Comparison of ENCODE assay signal across 1 cellular context in genomic region chr4:75048208-75048879, GRCh38.
TF ChIP-seq lines count a peak whose summit lies in the region.

No MANE protein-coding gene starts in this region.

TF ChIP-seq in WTC11, 78 proteins besides CTCF, POLR2A, EP300 and RAD21 (continued from another document):
- no peak for TF ChIP-seq AFF4 (CRISPR knock-in tag; IDR thresholded peaks at IDR 0.05; ENCODE audit: borderline replicate concordance)
- TF ChIP-seq TP53 (CRISPR knock-in tag; IDR thresholded peaks at IDR 0.05) = no peak
- no peak for TF ChIP-seq STAT6 (CRISPR knock-in tag; conservative IDR thresholded peaks at IDR 0.05; ENCODE audit: low read depth)
- TF ChIP-seq, protein P1, sequence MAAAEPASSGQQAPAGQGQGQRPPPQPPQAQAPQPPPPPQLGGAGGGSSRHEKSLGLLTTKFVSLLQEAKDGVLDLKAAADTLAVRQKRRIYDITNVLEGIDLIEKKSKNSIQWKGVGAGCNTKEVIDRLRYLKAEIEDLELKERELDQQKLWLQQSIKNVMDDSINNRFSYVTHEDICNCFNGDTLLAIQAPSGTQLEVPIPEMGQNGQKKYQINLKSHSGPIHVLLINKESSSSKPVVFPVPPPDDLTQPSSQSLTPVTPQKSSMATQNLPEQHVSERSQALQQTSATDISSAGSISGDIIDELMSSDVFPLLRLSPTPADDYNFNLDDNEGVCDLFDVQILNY (CRISPR knock-in tag; IDR thresholded peaks at IDR 0.05) = no peak
- TF ChIP-seq NR2C2 (CRISPR knock-in tag; IDR thresholded peaks at IDR 0.05) = no peak
- no peak for TF ChIP-seq E2F4 (CRISPR knock-in tag; IDR thresholded peaks at IDR 0.05; ENCODE audit: borderline replicate concordance, low read depth)
- no peak for TF ChIP-seq FOXK1 (CRISPR knock-in tag; IDR thresholded peaks at IDR 0.05)
- no peak for TF ChIP-seq GTF2I (CRISPR knock-in tag; conservative IDR thresholded peaks at IDR 0.05)
- TF ChIP-seq TCF7 (CRISPR knock-in tag; IDR thresholded peaks at IDR 0.05; ENCODE audit: low read depth) = no peak
- TF ChIP-seq SP1 (CRISPR knock-in tag; conservative IDR thresholded peaks at IDR 0.05) = no peak
TF ChIP-seq in WTC11: peak in this region for 0.
